ENCODE assay signal across 1 cellular context in the genomic region with DNA sequence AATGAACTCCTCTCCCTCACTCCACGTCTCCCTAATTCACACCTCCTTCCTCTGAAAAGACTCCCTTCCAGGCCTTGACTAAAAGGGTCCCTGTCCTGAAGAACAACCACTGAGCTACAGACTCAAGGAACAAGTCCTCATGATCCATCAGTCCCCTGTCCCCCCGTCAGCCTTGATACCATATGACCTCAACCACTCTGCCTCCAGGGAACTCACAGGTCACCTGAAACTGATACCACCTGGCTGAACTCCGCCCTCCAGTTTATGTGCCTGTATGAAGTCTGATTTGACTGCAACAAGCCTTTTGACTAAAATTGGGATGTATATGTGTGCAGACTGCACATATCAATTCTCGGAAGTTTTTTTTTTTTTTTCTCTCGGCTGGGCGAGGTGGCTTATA.
TF ChIP-seq lines count a peak whose summit lies in the region.

No MANE protein-coding gene starts in this region.

TF ChIP-seq in GM12878, 131 proteins besides CTCF, POLR2A, EP300 and RAD21 (continued from another document):
- TF ChIP-seq JUNB (IDR thresholded peaks at IDR 0.05) = peak; percentile 72
- peak; percentile 61 for TF ChIP-seq NR2F1 (conservative IDR thresholded peaks at IDR 0.05)
- no peak for TF ChIP-seq KAT2A (conservative IDR thresholded peaks at IDR 0.05; ENCODE audit: control insufficient read depth, low read depth, low read length)
- TF ChIP-seq ZNF274 (IDR thresholded peaks at IDR 0.05; ENCODE audit: insufficient read depth, insufficient read length) = no peak
- 0 out of 2 replicates have a peak, but pooled peaks have one; percentile 44 for TF ChIP-seq MEF2A (IDR thresholded peaks at IDR 0.05; ENCODE audit: insufficient read depth, low read depth, low read length)
